Comparison of ENCODE assay signal across 11 cellular contexts in the genomic region with DNA sequence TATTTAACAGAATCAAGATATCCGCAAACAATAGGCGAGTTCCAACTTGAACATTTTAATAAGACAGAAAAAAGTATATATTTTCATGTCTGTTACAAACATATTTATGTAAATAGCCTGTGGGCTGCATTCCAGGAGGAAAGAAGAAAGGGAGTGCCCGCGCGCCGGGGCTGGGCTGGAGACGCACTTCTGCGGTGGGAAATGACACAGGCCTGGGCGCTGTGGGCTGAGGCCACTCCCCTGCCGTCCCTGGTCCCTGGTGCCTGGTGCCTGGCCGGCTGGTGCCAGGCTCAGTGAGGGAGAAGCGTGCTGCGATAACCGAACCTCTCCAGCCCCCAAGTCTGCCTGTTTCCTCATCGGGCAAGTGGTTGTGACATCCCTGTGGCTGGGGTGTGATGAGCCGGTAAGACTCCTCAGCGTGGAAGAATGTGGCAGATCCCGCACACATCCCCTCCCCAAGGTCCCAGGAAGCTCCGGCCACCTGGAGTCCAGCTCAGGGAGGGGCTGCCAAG.
A peak's percentile ranks its signal among the peaks of the same experiment; 100 is the strongest.
DNase-seq lines count a peak whose midpoint lies in the region; ATAC-seq and TF ChIP-seq lines count a peak whose summit lies in the region.
"Had no signal": no experiment of that assay in that cellular context is flagged by ENCODE, and none has a peak within 500 bp of the region (broad histone marks: within the 10 kb centered on the region; RNA-seq: fewer than 3 reads in every experiment).

No MANE protein-coding gene starts in this region.

- peaks cover 0 to 10% of the 10 kb centered on the region in 2 donors for H3K4me1 ChIP-seq in lung (ENCODE audit: control insufficient read depth in 2 of 2, insufficient read depth in 2 of 2, low read length in 2 of 2)
- peaks cover 52% of the 10 kb centered on the region for H3K4me1 ChIP-seq in vagina
- H3K4me1 ChIP-seq: parathyroid adenoma had no signal

- H3K9me3 ChIP-seq in lung (ENCODE audit: control insufficient read depth in 2 of 2, insufficient read depth in 1 of 2, low read length in 1 of 2): peaks cover 0 to 7% of the 10 kb centered on the region in 2 donors
- no peaks in the 10 kb centered on the region for H3K9me3 ChIP-seq in vagina

- H3K27me3 Mint-ChIP-seq in MCF 10A (ENCODE audit: insufficient read depth, unreplicated experiment) (no peaks in the 10 kb centered on the region), Calu3 (ENCODE audit: unreplicated experiment) (no peaks in the 10 kb centered on the region)
- H3K27me3 Mint-ChIP-seq: activated B cell treated with CpG ODN at 0.5 μM for 24 hours had no signal

- no peak overlapping the region for H3K4me3 ChIP-seq in lung
- H3K4me3 ChIP-seq in vagina: no peak overlapping the region

- peak overlapping the region; percentile 66 for H3K4me3 Mint-ChIP-seq in MCF 10A (ENCODE audit: unreplicated experiment)
- H3K4me3 Mint-ChIP-seq in Calu3 (ENCODE audit: low read depth, unreplicated experiment): no peak overlapping the region
- H3K4me3 Mint-ChIP-seq: activated B cell treated with CpG ODN at 0.5 μM for 24 hours had no signal

- DNase-seq in Right ventricle myocardium superior: no peak
- no peak for DNase-seq in left cardiac atrium
- peak; percentile 93 for DNase-seq in MCF 10A (ENCODE audit: unreplicated experiment)
- peak; percentile 46 for DNase-seq in lung (ENCODE audit: low spot score)
- DNase-seq in vagina (ENCODE audit: extremely low spot score in 2 of 2): no peak
- DNase-seq in Calu3: no peak
- DNase-seq: activated B cell treated with CpG ODN at 0.5 μM for 24 hours had no signal

- BruUV-seq in MCF 10A (replicated peaks; lab: Mats Ljungman, UMichigan) (no TSS peak), Calu3 (replicated peaks; lab: Mats Ljungman, UMichigan) (no TSS peak)

- H3K36me3 ChIP-seq in lung (ENCODE audit: control insufficient read depth in 2 of 2, insufficient read depth in 2 of 2, low read length in 2 of 2) (peaks cover 0 to 27% of the 10 kb centered on the region in 2 donors), vagina (no peaks in the 10 kb centered on the region)

- peak overlapping the region; percentile 95 for H3K27ac Mint-ChIP-seq in MCF 10A (ENCODE audit: low read depth, unreplicated experiment)
- no peak overlapping the region for H3K27ac Mint-ChIP-seq in Calu3 (ENCODE audit: unreplicated experiment)
- H3K27ac Mint-ChIP-seq: activated B cell treated with CpG ODN at 0.5 μM for 24 hours; activated naive CD4-positive, alpha-beta T cell treated with anti-CD3 and anti-CD28 coated beads, Interleukin-2, amount 50 U/mL, for 72 hours had no signal

- H3K9me3 Mint-ChIP-seq in MCF 10A (ENCODE audit: unreplicated experiment): no peaks in the 10 kb centered on the region
- H3K9me3 Mint-ChIP-seq in Calu3 (ENCODE audit: low read depth, unreplicated experiment): no peaks in the 10 kb centered on the region
- H3K9me3 Mint-ChIP-seq: activated B cell treated with CpG ODN at 0.5 μM for 24 hours; activated naive CD4-positive, alpha-beta T cell treated with anti-CD3 and anti-CD28 coated beads, Interleukin-2, amount 50 U/mL, for 72 hours had no signal

- POLR2A ChIA-PET in MCF 10A (lab: Yijun Ruan, JAX): interaction anchor here (0.6 to 2.8 kb wide), 19 partner anchors 11 to 525 kb away, joined by 3 to 14 read pairs (median 4); no protein-coding TSS in a partner anchor

- H3K36me3 Mint-ChIP-seq in MCF 10A (ENCODE audit: insufficient read depth, unreplicated experiment) (peaks cover 5% of the 10 kb centered on the region), Calu3 (ENCODE audit: insufficient read depth, unreplicated experiment) (peaks cover 14% of the 10 kb centered on the region)
- H3K36me3 Mint-ChIP-seq: activated naive CD4-positive, alpha-beta T cell treated with anti-CD3 and anti-CD28 coated beads, Interleukin-2, amount 50 U/mL, for 72 hours had no signal

- intact Hi-C loops in Right ventricle myocardium superior (cut with DNase I) (no loop called here), left cardiac atrium (cut with DNase I) (no loop called here), MCF 10A (cut with micrococcal nuclease) (loop anchor here (2.0 to 5.0 kb wide), 3 partner anchors 105 to 161 kb away; a partner anchor contains a TSS), vagina (cut with DNase I) (no loop called here), Calu3 (cut with micrococcal nuclease; ENCODE audit: unreplicated experiment) (no loop called here)

- no peak for TF ChIP-seq POLR2A in vagina (IDR thresholded peaks at IDR 0.05)

- H3K27me3 ChIP-seq in lung (ENCODE audit: control insufficient read depth, insufficient read depth) (no peaks in the 10 kb centered on the region), vagina (peaks cover 4% of the 10 kb centered on the region)

- TF ChIP-seq CTCF in MCF 10A (IDR thresholded peaks at IDR 0.05; ENCODE audit: unreplicated experiment) (no peak), lung (IDR thresholded peaks at IDR 0.05; ENCODE audit: control extremely low read depth, extremely low read depth) (no peak), vagina (IDR thresholded peaks at IDR 0.05) (no peak), Calu3 (IDR thresholded peaks at IDR 0.05; ENCODE audit: unreplicated experiment) (no peak)

- CTCF ChIA-PET in MCF 10A (lab: Yijun Ruan, JAX) (interaction anchor here (0.6 to 1.8 kb wide), 4 partner anchors 57 to 581 kb away, joined by 3 to 4 read pairs (median 3); no protein-coding TSS in a partner anchor), Calu3 (lab: Charles Lee) (interaction anchor here (1.0 kb wide), 1 partner anchor 11 kb away, joined by 3 read pairs; no protein-coding TSS in a partner anchor)

- WGBS in lung, 2 donors: 39 to 42% methylated on average over 19 of the region's 19 CpGs

- peak; percentile 4 for ATAC-seq in Right ventricle myocardium superior (ENCODE audit: poor library complexity)
- no peak for ATAC-seq in left cardiac atrium
- ATAC-seq in lung (ENCODE audit: insufficient read depth, low FRiP score): no peak
- ATAC-seq in HG02610 (IDR thresholded peaks at IDR 0.05; ENCODE audit: unreplicated experiment): no peak
- ATAC-seq in GM21737 (IDR thresholded peaks at IDR 0.05; ENCODE audit: unreplicated experiment): no peak
- ATAC-seq: activated naive CD4-positive, alpha-beta T cell treated with anti-CD3 and anti-CD28 coated beads, Interleukin-2, amount 50 U/mL, for 72 hours had no signal

- peaks cover 10% of the 10 kb centered on the region for H3K4me1 Mint-ChIP-seq in MCF 10A (ENCODE audit: insufficient read depth, unreplicated experiment)
- H3K4me1 Mint-ChIP-seq in Calu3 (ENCODE audit: low read depth, unreplicated experiment): no peaks in the 10 kb centered on the region
- H3K4me1 Mint-ChIP-seq: activated B cell treated with CpG ODN at 0.5 μM for 24 hours had no signal

- H3K27ac ChIP-seq in lung (ENCODE audit: low read depth in 1 of 2, low read length in 1 of 2) (peak overlapping the region in 1 of 2 donors; percentile 77), vagina (peak overlapping the region; percentile 74)
- H3K27ac ChIP-seq: parathyroid adenoma had no signal

Comparison
In these comparisons a context has a peak if more than half of its experiments do, and no peak if none do; other contexts are left out.
1. DNase-seq: peak in MCF 10A (single experiment) and lung (single experiment); none in Right ventricle myocardium superior (single experiment), left cardiac atrium (single experiment), vagina (0 of 2) and Calu3 (single experiment).